1 cellular context compared by ENCODE assay signal in the genomic region with DNA sequence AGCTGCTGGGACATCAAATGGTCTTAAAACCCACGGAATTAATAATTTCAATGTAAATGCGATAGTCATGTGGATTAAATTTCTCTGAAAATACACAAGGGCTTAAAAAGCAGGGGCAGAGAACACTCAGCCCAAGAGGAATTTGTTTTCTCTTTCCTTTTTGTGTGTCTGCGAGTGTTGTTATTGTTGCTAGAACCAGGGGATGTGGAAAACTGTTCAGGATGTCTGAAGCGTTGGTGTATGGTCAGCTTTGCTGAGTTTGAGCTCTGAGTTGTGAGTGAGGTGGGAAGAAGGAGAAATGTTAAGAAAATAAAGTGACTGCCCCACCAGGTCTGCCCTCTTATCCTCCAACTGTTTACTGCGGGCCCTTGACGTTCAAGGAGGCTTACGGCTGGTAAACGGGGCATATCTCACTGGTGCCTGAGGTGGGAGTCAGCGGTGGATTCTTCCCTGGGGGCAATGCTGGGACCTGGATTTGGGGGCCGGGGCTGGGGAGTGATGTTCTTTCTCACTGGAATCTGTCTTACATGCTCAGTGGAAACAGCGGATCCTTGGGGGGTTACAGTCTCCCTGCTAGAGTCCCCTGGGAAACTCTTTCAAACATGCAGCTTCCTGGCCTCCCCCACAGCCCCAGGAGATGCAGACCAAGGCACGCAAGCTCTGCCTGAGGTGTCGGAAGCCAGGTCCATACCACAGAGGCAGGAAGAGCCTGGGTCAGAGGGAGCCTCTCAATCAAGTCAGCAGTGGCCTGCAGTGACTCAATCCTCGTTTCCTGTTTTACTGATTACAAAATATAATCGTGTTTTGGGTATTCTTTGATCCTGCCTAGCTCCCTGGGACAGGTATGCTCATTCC.
TF ChIP-seq lines count a peak whose summit lies in the region.

No MANE protein-coding gene starts in this region.

TF ChIP-seq in HepG2, 621 proteins besides CTCF, POLR2A, EP300 and RAD21:
- TF ChIP-seq ZNF292 (CRISPR knock-in tag; IDR thresholded peaks at IDR 0.05; ENCODE audit: borderline replicate concordance, low read depth) (no peak), ARNT2 (CRISPR knock-in tag; IDR thresholded peaks at IDR 0.05; ENCODE audit: low read depth) (no peak), FOXC1 (CRISPR knock-in tag; IDR thresholded peaks at IDR 0.05; ENCODE audit: borderline replicate concordance) (no peak), MXI1 (IDR thresholded peaks at IDR 0.05; ENCODE audit: borderline replicate concordance, low read depth, low read length) (no peak), ETV5 (CRISPR knock-in tag; IDR thresholded peaks at IDR 0.05; ENCODE audit: borderline replicate concordance) (no peak), ZNF775 (CRISPR knock-in tag; IDR thresholded peaks at IDR 0.05; ENCODE audit: borderline replicate concordance) (no peak), U2AF2 (IDR thresholded peaks at IDR 0.05; ENCODE audit: low read depth, low read length) (no peak), SETDB1 (CRISPR knock-in tag; IDR thresholded peaks at IDR 0.05; ENCODE audit: borderline replicate concordance) (no peak)
